ENCODE assay signal across 17 cellular contexts in the genomic region with DNA sequence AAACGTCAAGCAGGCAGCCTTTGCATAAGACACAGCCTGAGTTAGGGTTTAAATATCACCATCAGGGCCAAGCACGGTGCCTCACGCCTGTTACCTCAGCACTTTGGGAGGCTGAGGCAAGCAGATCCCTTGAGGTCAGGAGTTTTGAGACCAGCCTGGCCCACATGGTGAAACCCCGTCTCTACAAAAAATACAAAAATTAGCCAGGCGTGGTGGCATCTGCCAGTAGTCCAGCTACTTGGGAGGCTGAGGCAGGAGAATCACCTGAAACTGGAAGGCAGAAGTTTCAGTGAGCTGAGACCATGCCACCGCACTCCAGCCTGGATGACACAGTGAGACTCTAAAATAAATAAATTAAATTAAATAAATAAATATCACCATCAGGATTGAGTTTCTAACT.
"Had no signal": no experiment of that assay in that cellular context is flagged by ENCODE, and none has a peak within 500 bp of the region (broad histone marks: within the 10 kb centered on the region; RNA-seq: fewer than 3 reads in every experiment).

No MANE protein-coding gene starts in this region.

- H3K4me3 Mint-ChIP-seq: activated naive CD8-positive, alpha-beta T cell treated with anti-CD3 and anti-CD28 coated beads, Interleukin-2, amount 10 ng/mL, durations not matched to agents 7 days and 5 days; nephron had no signal

- H3K36me3 ChIP-seq: esophagus squamous epithelium, sigmoid colon, suprapubic skin, upper lobe of left lung had no signal

- H3K27ac Mint-ChIP-seq: activated naive CD8-positive, alpha-beta T cell treated with anti-CD3 and anti-CD28 coated beads, Interleukin-2, amount 10 ng/mL, durations not matched to agents 7 days and 5 days; nephron had no signal

- FAIRE-seq: bronchial epithelial cell, colon had no signal

- DNase-seq: activated naive CD8-positive, alpha-beta T cell treated with anti-CD3 and anti-CD28 coated beads, Interleukin-2, amount 10 ng/mL, durations not matched to agents 7 days and 5 days; activated T-cell treated with anti-CD3 and anti-CD28 coated beads, Interleukin-2, amount 50 U/mL, for 48 hours; aorta; esophagus squamous epithelium; foreskin fibroblast; glutamatergic neuron; left cardiac atrium; sigmoid colon; stimulated activated CD4-positive, alpha-beta T cell treated with anti-CD3 and anti-CD28 coated beads, Interleukin-12 subunit alpha, Interleukin-12 subunit beta, amount 100 ng/mL, for 4 hours; stimulated activated naive CD8-positive, alpha-beta T cell treated with anti-CD3 and anti-CD28 coated beads, Interleukin-15, Interleukin-2, amounts not matched to agents 100 U/mL and 50 U/mL, for 24 hours; upper lobe of left lung had no signal

- H3K9me3 ChIP-seq: esophagus squamous epithelium, sigmoid colon, suprapubic skin, upper lobe of left lung had no signal

- H3K4me3 ChIP-seq: esophagus squamous epithelium, lung, sigmoid colon, suprapubic skin, upper lobe of left lung had no signal

- H3K27ac ChIP-seq: esophagus squamous epithelium, sigmoid colon, suprapubic skin, upper lobe of left lung had no signal

- H3K27me3 ChIP-seq: esophagus squamous epithelium, sigmoid colon, suprapubic skin, upper lobe of left lung had no signal

- H3K27me3 Mint-ChIP-seq: activated naive CD8-positive, alpha-beta T cell treated with anti-CD3 and anti-CD28 coated beads, Interleukin-2, amount 10 ng/mL, durations not matched to agents 7 days and 5 days had no signal

- ATAC-seq: activated CD4-positive, CD25-positive, alpha-beta regulatory T cell treated with anti-CD3 and anti-CD28 coated beads, Interleukin-2, amount 50 U/mL, for 24 hours; left cardiac atrium; stimulated activated naive CD8-positive, alpha-beta T cell treated with anti-CD3 and anti-CD28 coated beads, Interleukin-15, Interleukin-2, amounts not matched to agents 100 U/mL and 50 U/mL, for 24 hours had no signal
